ENCODE assay signal across 9 cellular contexts in the genomic region with DNA sequence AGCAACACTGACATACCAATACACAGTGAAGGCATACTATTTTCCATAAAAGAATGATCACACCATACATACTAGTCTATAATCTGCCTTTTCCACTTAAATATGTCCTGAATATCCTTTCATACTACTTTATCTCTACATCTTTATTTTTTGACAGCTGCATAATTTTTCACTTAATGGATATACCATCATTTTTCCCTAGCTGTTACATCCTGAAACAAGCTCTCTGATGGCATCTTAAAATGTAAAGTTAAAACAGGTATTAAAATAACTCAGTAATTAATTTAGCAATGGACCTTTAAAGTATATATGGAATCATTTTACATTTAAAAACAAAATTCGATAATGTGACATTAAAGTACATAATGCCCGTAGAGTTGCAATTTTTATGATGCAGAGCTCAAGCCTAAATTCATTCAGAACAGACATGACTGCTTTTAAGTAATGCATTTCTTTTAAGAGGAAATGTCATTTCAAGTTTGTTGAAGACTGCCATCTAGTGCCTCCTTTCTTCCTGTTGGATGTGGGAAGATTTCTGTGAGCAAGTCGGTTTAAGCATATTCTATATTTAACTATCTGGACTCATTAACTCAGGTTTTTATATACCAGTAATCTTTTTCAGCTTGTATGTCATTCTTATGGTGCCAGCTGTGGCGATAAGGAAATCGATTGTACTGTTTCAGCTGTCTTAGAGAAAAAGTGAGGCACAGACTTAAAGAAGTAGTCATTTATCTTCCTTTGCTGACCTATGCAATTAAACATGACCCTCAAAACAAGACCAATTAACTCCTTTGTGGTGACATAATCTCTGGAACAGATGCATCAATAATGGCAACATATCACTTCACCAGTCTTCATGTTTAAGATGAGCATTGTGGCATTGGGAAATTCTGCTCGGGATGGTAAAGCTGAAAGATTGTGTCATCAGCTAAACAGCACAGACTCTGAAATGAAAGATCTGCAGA. TPM values are rescaled to one million over a fixed set of nuclear protein-coding genes. Genes with fewer than 3 reads are reported as not detected.
DNase-seq lines count a peak whose midpoint lies in the region; ATAC-seq, FAIRE-seq and TF ChIP-seq lines count a peak whose summit lies in the region.
"Had no signal": no experiment of that assay in that cellular context is flagged by ENCODE, and none has a peak within 500 bp of the region (broad histone marks: within the 10 kb centered on the region; RNA-seq: fewer than 3 reads in every experiment).

No MANE protein-coding gene starts in this region.

- no peak for TF ChIP-seq POLR2A in vagina (IDR thresholded peaks at IDR 0.05)

- peak in 2 of 3 experiments; percentile 46 to 62 for TF ChIP-seq CTCF in ascending aorta (IDR thresholded peaks at IDR 0.05)
- TF ChIP-seq CTCF in vagina (IDR thresholded peaks at IDR 0.05) = peak in 2 of 3 experiments; percentile 13 to 28

- H3K36me3 ChIP-seq in ascending aorta = no peaks in the 10 kb centered on the region
- no peaks in the 10 kb centered on the region for H3K36me3 ChIP-seq in vagina
- H3K36me3 ChIP-seq: BLaER1 had no signal

- peak; percentile 69 for ATAC-seq in HG02623 (IDR thresholded peaks at IDR 0.05; ENCODE audit: unreplicated experiment)

- intact Hi-C loops in ascending aorta (cut with DNase I) = loop anchor here (1.0 kb wide), 1 partner anchor 86 kb away; no protein-coding TSS in a partner anchor
- intact Hi-C loops in vagina (cut with DNase I) = no loop called here

- peak; percentile 68 for FAIRE-seq in islet of Langerhans (lab: Jason Lieb, UNC)

- DNase-seq in NCI-H1092 treated with DMSO at 0.1 percent for 48 hours (lab: John Stamatoyannopoulos, UW) = peak; percentile 57
- DNase-seq in NCI-H1092 (lab: John Stamatoyannopoulos, UW) = no peak
- DNase-seq in NCI-H2107 (lab: John Stamatoyannopoulos, UW) = peak; percentile 3
- no peak for DNase-seq in ascending aorta (ENCODE audit: low spot score in 2 of 2)
- DNase-seq in vagina (ENCODE audit: extremely low spot score in 2 of 2) = no peak
- no peak for DNase-seq in D341Med (ENCODE audit: low spot score)

- H3K27ac ChIP-seq in ascending aorta (no peak overlapping the region), vagina (no peak overlapping the region)
- H3K27ac ChIP-seq: BLaER1 had no signal

- H3K9me3 ChIP-seq in ascending aorta (no peaks in the 10 kb centered on the region), vagina (no peaks in the 10 kb centered on the region)
- H3K9me3 ChIP-seq: BLaER1 had no signal

- peaks cover 0 to 5% of the 10 kb centered on the region in 2 donors for H3K4me1 ChIP-seq in ascending aorta
- H3K4me1 ChIP-seq in vagina = peaks cover 16% of the 10 kb centered on the region

- H3K27me3 ChIP-seq in ascending aorta (no peaks in the 10 kb centered on the region), vagina (no peaks in the 10 kb centered on the region)
- H3K27me3 ChIP-seq: BLaER1 had no signal

- H3K4me3 ChIP-seq in ascending aorta = no peak overlapping the region
- H3K4me3 ChIP-seq in vagina = no peak overlapping the region
- H3K4me3 ChIP-seq: BLaER1 had no signal

RNA-seq across cellular contexts. Expression of a gene that starts 20.3 kb away (rescaled TPM):
- total RNA-seq in ascending aorta (1.8 TPM), vagina (25.3 TPM)

Comparison
In these comparisons a context has a peak if more than half of its experiments do, and no peak if none do; other contexts are left out.
1. DNase-seq: peak in NCI-H1092 treated with DMSO at 0.1 percent for 48 hours (single experiment) and NCI-H2107 (single experiment); none in NCI-H1092 (single experiment), ascending aorta (0 of 2), vagina (0 of 2) and D341Med (single experiment).